ENCODE assay signal across 6 cellular contexts in genomic region chr17:8150194-8151119, GRCh38. TPM values are rescaled to one million over a fixed set of nuclear protein-coding genes. Genes with fewer than 3 reads are reported as not detected.
A peak's percentile ranks its signal among the peaks of the same experiment; 100 is the strongest.
DNase-seq lines count a peak whose midpoint lies in the region; ATAC-seq and TF ChIP-seq lines count a peak whose summit lies in the region.

No MANE protein-coding gene starts in this region.

- peak; percentile 4 for ATAC-seq in GM21529 (IDR thresholded peaks at IDR 0.05; ENCODE audit: unreplicated experiment)
- no peak for ATAC-seq in HG02588 (IDR thresholded peaks at IDR 0.05; ENCODE audit: unreplicated experiment)

- H3K27ac Mint-ChIP-seq in neural crest cell (ENCODE audit: unreplicated experiment), result peak overlapping the region; percentile 12

- H3K27me3 ChIP-seq in adipocyte (replicated peaks; ENCODE audit: control insufficient read depth, insufficient read depth, low read length), result no peaks in the 10 kb centered on the region

- H3K27me3 Mint-ChIP-seq in neural crest cell (ENCODE audit: low read depth), result no peaks in the 10 kb centered on the region

- no peak for TF ChIP-seq CTCF in neural crest cell (conservative IDR thresholded peaks at IDR 0.05)

- peaks cover 4% of the 10 kb centered on the region for H3K36me3 Mint-ChIP-seq in neural crest cell (ENCODE audit: low read depth)

- H3K4me1 ChIP-seq in adipocyte (ENCODE audit: control insufficient read depth, insufficient read depth, low read length), result peaks cover 29% of the 10 kb centered on the region

- no peaks in the 10 kb centered on the region for H3K9me3 Mint-ChIP-seq in neural crest cell

- H3K9me3 ChIP-seq in adipocyte (ENCODE audit: control insufficient read depth, low read length), result no peaks in the 10 kb centered on the region

- peak overlapping the region; percentile 93 for H3K4me3 ChIP-seq in adipocyte (ENCODE audit: low read length)

- H3K4me3 Mint-ChIP-seq in neural crest cell, result peak overlapping the region; percentile 96

- H3K36me3 ChIP-seq in adipocyte (ENCODE audit: control insufficient read depth, insufficient read depth, low read length, severe bottlenecking), result peaks cover 54% of the 10 kb centered on the region

- H3K9ac ChIP-seq in adipocyte (ENCODE audit: low read length), result peak overlapping the region; percentile 97

- H3K4me1 Mint-ChIP-seq in neural crest cell, result peaks cover 6% of the 10 kb centered on the region

- no peak for DNase-seq in adipocyte (ENCODE audit: low read depth)
- no peak for DNase-seq in neural crest cell (ENCODE audit: low read depth, low spot score)
- DNase-seq in 8988T, result no peak
- no peak for DNase-seq in stimulated activated CD8-positive, alpha-beta memory T cell treated with anti-CD3 and anti-CD28 coated beads, Interleukin-4, amount 100 ng/mL, for 48 hours

RNA-seq across cellular contexts. Expression of gene PER1, which starts 1.7 kb away (rescaled TPM):
- 38.3 and 51.6 TPM in 2 replicates for total RNA-seq in neural crest cell

RNA-seq across cellular contexts. Expression of gene VAMP2, which starts 12.3 kb away (rescaled TPM):
- total RNA-seq in neural crest cell, result 47.2 and 49.7 TPM in 2 replicates

RNA-seq across cellular contexts. Expression of gene TMEM107, which starts 25.7 kb away (rescaled TPM):
- 41.4 and 45.7 TPM in 2 replicates for total RNA-seq in neural crest cell

RNA-seq across cellular contexts. Expression of gene HES7, which starts 26.6 kb away (rescaled TPM):
- 0.41 and 0.56 TPM in 2 replicates for total RNA-seq in neural crest cell

RNA-seq across cellular contexts. Expression of gene ALOXE3, which starts 32.1 kb away (rescaled TPM):
- 0.09 TPM in 1 of 2 replicates, not detected in the other for total RNA-seq in neural crest cell
